Comparison of ENCODE assay signal across 8 cellular contexts in the genomic region with DNA sequence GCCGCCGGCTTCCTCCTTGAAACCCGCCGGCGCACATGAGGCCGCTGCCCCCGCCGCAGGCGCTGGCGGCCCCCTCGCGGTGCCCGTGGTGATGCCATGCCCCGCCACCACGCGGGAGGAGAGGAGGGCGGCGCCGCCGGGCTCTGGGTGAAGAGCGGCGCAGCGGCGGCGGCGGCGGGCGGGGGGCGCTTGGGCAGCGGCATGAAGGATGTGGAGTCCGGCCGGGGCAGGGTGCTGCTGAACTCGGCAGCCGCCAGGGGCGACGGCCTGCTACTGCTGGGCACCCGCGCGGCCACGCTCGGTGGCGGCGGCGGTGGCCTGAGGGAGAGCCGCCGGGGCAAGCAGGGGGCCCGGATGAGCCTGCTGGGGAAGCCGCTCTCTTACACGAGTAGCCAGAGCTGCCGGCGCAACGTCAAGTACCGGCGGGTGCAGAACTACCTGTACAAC. TPM values are rescaled to one million over a fixed set of nuclear protein-coding genes. Genes with fewer than 3 reads are reported as not detected.
DNase-seq lines count a peak whose midpoint lies in the region; ATAC-seq, FAIRE-seq and TF ChIP-seq lines count a peak whose summit lies in the region.

No MANE protein-coding gene starts in this region.

- RAD21 ChIA-PET in GM12878 (lab: Charles Lee; ENCODE audit: unreplicated experiment) = interaction anchor here (1.3 to 10.4 kb wide), 7 partner anchors 16 to 509 kb away, joined by 3 to 436 read pairs (median 94); no protein-coding TSS in a partner anchor

- H3K4me1 ChIP-seq in KMS-11 (ENCODE audit: low read depth, poor library complexity, severe bottlenecking) = peaks cover 41% of the 10 kb centered on the region
- H3K4me1 ChIP-seq in GM12878 (ENCODE audit: control insufficient read depth, insufficient read depth, low read length) = peaks cover 27% of the 10 kb centered on the region
- peaks cover 23% of the 10 kb centered on the region for H3K4me1 ChIP-seq in keratinocyte (ENCODE audit: control insufficient read depth, extremely low read depth, insufficient read depth, low read length)

- peak overlapping the region; percentile 97 for H3K9ac ChIP-seq in KMS-11
- peak overlapping the region; percentile 87 for H3K9ac ChIP-seq in GM12878 (ENCODE audit: control insufficient read depth, insufficient read depth, low read length)
- peak overlapping the region; percentile 86 for H3K9ac ChIP-seq in keratinocyte (ENCODE audit: control insufficient read depth, extremely low read depth, insufficient read depth, low read length)

- H3K27ac ChIP-seq in KMS-11 (peak overlapping the region; percentile 96), GM12878 (ENCODE audit: control insufficient read depth, insufficient read depth) (peak overlapping the region; percentile 89), keratinocyte (ENCODE audit: control insufficient read depth, insufficient read depth, low read length) (peak overlapping the region; percentile 49)

- CTCF ChIA-PET in GM12878 (lab: Yijun Ruan, JAX) = interaction anchor here (0.7 to 15.7 kb wide), 10 partner anchors 7 to 555 kb away, joined by 3 to 644 read pairs (median 4); no protein-coding TSS in a partner anchor

- H3K4me2 ChIP-seq in KMS-11 (peak overlapping the region; percentile 85), GM12878 (ENCODE audit: control insufficient read depth, insufficient read depth) (peak overlapping the region; percentile 98), keratinocyte (ENCODE audit: control insufficient read depth, extremely low read depth, insufficient read depth, low read depth, low read length) (peak overlapping the region; percentile 96)

- H4K20me1 ChIP-seq in KMS-11 (ENCODE audit: insufficient read depth) = no peaks in the 10 kb centered on the region
- H4K20me1 ChIP-seq in GM12878 (ENCODE audit: control insufficient read depth, insufficient read depth) = no peaks in the 10 kb centered on the region
- H4K20me1 ChIP-seq in keratinocyte (ENCODE audit: control insufficient read depth, extremely low read depth, insufficient read depth, low read length) = no peaks in the 10 kb centered on the region

- H3K4me3 ChIP-seq in KMS-11 (IDR thresholded peaks at IDR 0.05; ENCODE audit: insufficient read depth, low read depth, low read length) = peak overlapping the region; percentile 23
- H3K4me3 ChIP-seq in GM12878 = peak overlapping the region; percentile 100
- H3K4me3 ChIP-seq in keratinocyte (ENCODE audit: control insufficient read depth in 2 of 3, extremely low read depth in 1 of 3, insufficient read depth in 2 of 3, low read depth in 1 of 3, low read length in 3 of 3) = peak overlapping the region; percentile 67 to 93 (median 82)

- peaks cover 46% of the 10 kb centered on the region for H3K79me2 ChIP-seq in KMS-11 (ENCODE audit: insufficient read depth, low read depth)
- H3K79me2 ChIP-seq in GM12878 (ENCODE audit: control insufficient read depth, insufficient read depth, low read length) = peaks cover 61% of the 10 kb centered on the region
- H3K79me2 ChIP-seq in keratinocyte (ENCODE audit: control insufficient read depth, insufficient read depth, low read length) = peaks cover 35% of the 10 kb centered on the region

- H3K9me3 ChIP-seq in GM12878 (replicated peaks; ENCODE audit: control insufficient read depth, insufficient read depth, low read length) = no peaks in the 10 kb centered on the region
- H3K9me3 ChIP-seq in keratinocyte (ENCODE audit: control insufficient read depth, low read depth, low read length) = no peaks in the 10 kb centered on the region

- H3K9me1 ChIP-seq in keratinocyte (ENCODE audit: control insufficient read depth, extremely low read depth, insufficient read depth, low read length) = no peaks in the 10 kb centered on the region

- no TSS peak for BruUV-seq in GM12878 (replicated peaks; lab: Mats Ljungman, UMichigan)

- ATAC-seq in GM21515 (IDR thresholded peaks at IDR 0.05; ENCODE audit: unreplicated experiment) (peak; percentile 21), GM12878 (peak; percentile 52), HG03378 (IDR thresholded peaks at IDR 0.05; ENCODE audit: unreplicated experiment) (no peak)

- intact Hi-C loops in GM12878 (cut with micrococcal nuclease; ENCODE audit: unreplicated experiment) = loop anchor here (2.0 to 5.0 kb wide), 2 partner anchors 67 to 120 kb away; no protein-coding TSS in a partner anchor

- POLR2A ChIA-PET in GM12878 (lab: Charles Lee) = interaction anchor here (1.1 to 3.9 kb wide), 6 partner anchors 9 to 117 kb away, joined by 3 to 24 read pairs (median 6); no protein-coding TSS in a partner anchor

- H2AFZ ChIP-seq in KMS-11 (ENCODE audit: low read depth) = peak overlapping the region; percentile 87
- H2AFZ ChIP-seq in GM12878 (ENCODE audit: control insufficient read depth, low read depth, low read length) = peak overlapping the region; percentile 89
- peak overlapping the region; percentile 95 for H2AFZ ChIP-seq in keratinocyte (ENCODE audit: control insufficient read depth, low read length)

- DNase-seq in DMS53 (lab: John Stamatoyannopoulos, UW) (peak; percentile 89), T-helper 2 cell (peak in 4 of 5 experiments; percentile 21 to 68 (median 35)), GM12878 (ENCODE audit: low read depth, low spot score) (no peak), keratinocyte (ENCODE audit: low read depth, low spot score) (no peak)
- DNase-seq in stimulated activated CD4-positive, alpha-beta T cell treated with anti-CD3 and anti-CD28 coated beads, Interleukin-2, amount 100 ng/mL, for 24 hours = peak; percentile 63 to 64

- FAIRE-seq in GM12878 (lab: Jason Lieb, UNC) (no peak), keratinocyte (lab: Jason Lieb, UNC) (no peak)

- no peak for TF ChIP-seq EP300 in GM12878 (IDR thresholded peaks at IDR 0.05; ENCODE audit: borderline replicate concordance in 1 of 2, control insufficient read depth in 1 of 2, low read depth in 2 of 2, low read length in 2 of 2)

- dilution Hi-C loops in keratinocyte (cut with MboI; ENCODE audit: extremely low pct_ligation_motif_present, low sequenced_read_pairs) = no loop called here

- TF ChIP-seq POLR2A in GM12878 (IDR thresholded peaks at IDR 0.05; ENCODE audit: low read depth, low read length) = peak; percentile 59

- no peaks in the 10 kb centered on the region for H3K36me3 ChIP-seq in KMS-11 (ENCODE audit: insufficient read depth)
- H3K36me3 ChIP-seq in GM12878 (ENCODE audit: control insufficient read depth in 2 of 2, insufficient read depth in 2 of 2, low read length in 1 of 2) = no peaks in the 10 kb centered on the region
- H3K36me3 ChIP-seq in keratinocyte (ENCODE audit: control insufficient read depth in 2 of 2, extremely low read depth in 1 of 2, insufficient read depth in 2 of 2, low read length in 2 of 2) = no peaks in the 10 kb centered on the region

- in situ Hi-C loops in GM12878 (cut with MboI) = no loop called here

- H3K27me3 ChIP-seq in KMS-11 (ENCODE audit: insufficient read depth, low read depth) (no peaks in the 10 kb centered on the region), GM12878 (replicated peaks in 1 of 2; ENCODE audit: control insufficient read depth in 2 of 2, insufficient read depth in 2 of 2, low read length in 1 of 2) (no peaks in the 10 kb centered on the region), keratinocyte (ENCODE audit: control insufficient read depth, extremely low read depth, insufficient read depth, low read length) (no peaks in the 10 kb centered on the region)

- no peak for TF ChIP-seq RAD21 in GM12878 (IDR thresholded peaks at IDR 0.05; ENCODE audit: insufficient read depth, low read depth, low read length)

- no peak for TF ChIP-seq CTCF in KMS-11 (conservative IDR thresholded peaks at IDR 0.05; ENCODE audit: low read depth, low read length)
- TF ChIP-seq CTCF in GM12878 (IDR thresholded peaks at IDR 0.05 in 2 of 3, conservative IDR thresholded peaks at IDR 0.05 in 1 of 3; ENCODE audit: control insufficient read depth in 2 of 3, extremely low read depth in 1 of 3, insufficient read depth in 1 of 3, low read depth in 3 of 3, low read length in 3 of 3) = peak in 2 of 3 experiments; percentile 22 to 34; a peak in 3 of 6 replicates
- peak in 1 of 3 experiments; percentile 19 for TF ChIP-seq CTCF in keratinocyte (optimal IDR thresholded peaks at IDR 0.05 in 1 of 3, IDR thresholded peaks at IDR 0.05 in 1 of 3, conservative IDR thresholded peaks at IDR 0.05 in 1 of 3; ENCODE audit: extremely low read depth in 1 of 3, insufficient read depth in 2 of 3, low read length in 3 of 3)

- 1% methylated on average over 25 of the region's 54 CpGs for WGBS in GM12878 (ENCODE audit: insufficient coverage, insufficient replicate concordance, low lambda C conversion rate, missing lambda C conversion rate)

- SMC1A ChIA-PET in GM12878 (lab: Charles Lee; ENCODE audit: uncharacterized antibody, unreplicated experiment) = interaction anchor here (0.7 to 15.6 kb wide), 6 partner anchors 12 to 509 kb away, joined by 3 to 446 read pairs (median 60); no protein-coding TSS in a partner anchor

RNA-seq across cellular contexts. Expression of gene KCNQ5, which starts 0.3 kb away (rescaled TPM):
- 182 and 288 TPM in 2 replicates for total RNA-seq in GM12878 (2013; cell fraction: nucleolus; rRNA removed)
- total RNA-seq in GM12878 (2014; rRNA removed) (1.9 and 2.9 TPM in 2 replicates), GM12878 (2014; rRNA removed; fragmentation: Illumina TruSeq; extraction: Trizol) (3.2 and 3.3 TPM in 2 replicates), GM12878 (2021) (4.1 and 5.0 TPM in 2 replicates)
- 2.4 TPM for polyA plus RNA-seq in GM12878 (2011; ENCODE audit: low read depth)
- polyA plus RNA-seq in GM12878 (2011; rRNA removed) (16.2 TPM in 2 replicates), GM12878 (2014; fragmentation: Illumina TruSeq; extraction: Trizol) (3.1 and 3.7 TPM in 2 replicates), GM12878 (2014; fragmentation: Nextera tagmentation; extraction: Ambion mirVana) (1 to 10 TPM in 1 of 2 experiments, under 1 TPM in 1; 0.60 to 1.0 TPM), GM12878 (2014; rRNA removed) (2.6 and 2.7 TPM in 2 replicates), GM12878 (2016; fragmentation: Nextera tagmentation; extraction: Ambion mirVana) (1 to 10 TPM; 3.8 to 3.9 TPM), keratinocyte (2.6 to 3.5 TPM (median 3.4 TPM) in 3 replicates)
- 12.9 and 13.7 TPM in 2 replicates for polyA plus RNA-seq in GM12878 (2011; cell fraction: cytosol; rRNA removed)
- polyA plus RNA-seq in GM12878 (2011; cell fraction: nucleus; rRNA removed) = 18.0 and 20.3 TPM in 2 replicates
- polyA plus RNA-seq in GM12878 (2012) = 4.0 and 6.9 TPM in 2 replicates
- polyA minus RNA-seq in GM12878 (2011; rRNA and poly(A)+ RNA removed) = 43.2 and 62.1 TPM in 2 replicates
- 7.8 and 14.7 TPM in 2 replicates for polyA minus RNA-seq in GM12878 (2011; cell fraction: cytosol; rRNA and poly(A)+ RNA removed)
- polyA minus RNA-seq in GM12878 (2011; cell fraction: nucleus; rRNA and poly(A)+ RNA removed) = 72.7 and 118 TPM in 2 replicates
- 0.14 TPM for polyA plus RNA-seq in keratinocyte (2011; ENCODE audit: low read depth)
- polyA plus RNA-seq in keratinocyte (2011; cell fraction: cytosol; rRNA removed) = 1.6 and 2.3 TPM in 2 replicates
- polyA plus RNA-seq in keratinocyte (2011; cell fraction: nucleus; rRNA removed) = 5.2 and 10.4 TPM in 2 replicates
- polyA plus RNA-seq in keratinocyte (2012; ENCODE audit: low replicate concordance) = 0.47 and 4.5 TPM in 2 replicates
- polyA minus RNA-seq in keratinocyte = 4.6 to 17.0 TPM (median 15.3 TPM) in 3 replicates
- polyA minus RNA-seq in keratinocyte (2011; cell fraction: cytosol; rRNA and poly(A)+ RNA removed) = 4.4 TPM
- 15.3 and 28.7 TPM in 2 replicates for polyA minus RNA-seq in keratinocyte (2011; cell fraction: nucleus; rRNA and poly(A)+ RNA removed)

Comparison
In these comparisons a context has a peak if more than half of its experiments do, and no peak if none do; other contexts are left out.
1. DNase-seq: peak in DMS53 (single experiment), T-helper 2 cell (4 of 5) and stimulated activated CD4-positive, alpha-beta T cell treated with anti-CD3 and anti-CD28 coated beads, Interleukin-2, amount 100 ng/mL, for 24 hours (2 of 2); none in GM12878 (single experiment) and keratinocyte (single experiment).
2. H3K4me3 ChIP-seq: peak in every context shown above with its lines; median percentile 100 in GM12878; 82 in keratinocyte; 23 in KMS-11.
3. Peak in every context shown above with its lines, with median percentiles within 50 percentile points of each other: H2AFZ ChIP-seq, H3K27ac ChIP-seq, H3K4me2 ChIP-seq and H3K9ac ChIP-seq.